In the genomic region with DNA sequence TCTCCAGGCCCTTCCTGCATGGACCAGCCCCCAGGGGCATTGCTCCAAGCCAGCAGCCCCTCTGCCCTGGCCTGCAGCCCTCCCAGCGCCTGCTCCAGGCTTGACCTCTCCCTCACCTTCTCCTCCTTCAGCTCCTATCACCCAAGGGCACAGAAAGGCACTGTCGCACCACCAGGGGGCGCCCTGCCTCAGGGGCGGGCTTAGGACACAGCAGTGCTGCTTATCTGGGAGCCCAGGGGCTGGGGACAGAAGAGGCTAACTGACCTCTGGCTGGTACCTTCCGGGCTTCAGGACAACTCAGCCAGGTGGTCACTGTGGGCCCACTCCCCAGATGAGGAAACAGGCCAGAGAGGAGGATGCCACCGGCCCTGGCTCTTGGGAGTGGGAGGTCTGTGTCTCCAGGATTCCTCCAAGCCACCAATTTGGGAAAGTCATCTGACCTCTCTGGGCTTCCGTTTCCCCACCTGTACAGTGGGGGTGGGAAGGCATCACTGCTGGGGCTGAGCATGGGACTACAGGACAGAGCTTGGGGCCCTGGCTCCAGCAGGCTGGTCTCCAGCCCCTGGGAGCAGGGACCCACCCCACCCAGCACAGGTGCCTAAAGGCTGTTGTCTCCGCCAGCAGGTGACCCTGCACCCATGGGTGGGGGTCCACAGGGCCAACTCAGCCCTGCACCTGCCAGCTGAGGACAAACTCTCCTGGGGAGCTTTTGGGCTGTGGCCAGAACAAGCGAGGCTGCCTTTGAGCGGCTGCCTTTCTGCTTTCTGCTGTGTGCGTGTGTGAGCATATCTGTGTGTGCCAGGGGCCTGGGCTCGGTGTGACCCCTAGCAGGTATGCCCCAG, we compare ENCODE assay signal across 1 cellular context.
A peak's percentile ranks its signal among the peaks of the same experiment; 100 is the strongest.
TF ChIP-seq lines count a peak whose summit lies in the region.

No MANE protein-coding gene starts in this region.

TF ChIP-seq in GM12878, 131 proteins besides CTCF, POLR2A, EP300 and RAD21 (continued from another document):
- TF ChIP-seq YY1 (IDR thresholded peaks at IDR 0.05; ENCODE audit: low read depth, low read length): peak; percentile 75
- no peak for TF ChIP-seq SREBF1 (IDR thresholded peaks at IDR 0.05; ENCODE audit: low read length)
- TF ChIP-seq ZBED1 (IDR thresholded peaks at IDR 0.05; ENCODE audit: borderline replicate concordance): no peak
- peak; percentile 57; the same call in 1 of the 2 replicates for TF ChIP-seq LARP7 (IDR thresholded peaks at IDR 0.05)
- no peak for TF ChIP-seq ZNF207 (IDR thresholded peaks at IDR 0.05; ENCODE audit: borderline replicate concordance)
- no peak for TF ChIP-seq CHD1 (IDR thresholded peaks at IDR 0.05; ENCODE audit: low read depth, low read length)
- peak; percentile 71 for TF ChIP-seq NR2F1 (conservative IDR thresholded peaks at IDR 0.05)
TF ChIP-seq in GM12878: peak in this region for 10.
